Comparison of ENCODE assay signal across 1 cellular context in the genomic region with DNA sequence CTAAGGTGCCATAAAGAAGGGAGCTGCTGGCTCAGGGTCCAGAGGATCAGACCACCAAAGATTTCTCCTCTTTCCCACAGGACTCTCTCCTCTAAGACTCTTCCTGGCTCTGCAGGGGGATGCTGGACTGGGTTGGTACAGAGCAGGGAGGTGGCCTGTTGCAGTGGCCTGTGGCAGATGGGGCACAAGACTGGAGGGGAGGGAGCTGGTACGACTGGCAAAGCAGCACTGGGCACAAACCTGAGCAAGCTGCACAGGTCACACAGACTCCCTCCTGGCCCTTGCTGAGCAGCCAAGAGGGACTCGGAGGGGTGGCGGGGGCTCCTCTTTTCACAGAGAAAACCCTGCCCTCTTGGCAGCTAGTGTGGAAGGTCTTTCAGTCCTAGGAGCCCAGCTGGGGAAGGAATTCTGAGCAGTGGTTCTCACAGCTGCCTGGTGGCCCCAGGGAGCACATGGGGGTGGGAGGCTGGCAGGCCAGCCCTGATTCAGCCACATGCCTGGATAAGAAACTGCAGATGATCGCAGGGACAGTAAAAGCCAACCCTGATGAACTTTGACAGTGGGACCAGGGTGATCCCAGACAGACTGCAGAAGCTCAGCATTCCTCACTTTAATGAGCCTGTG.
TF ChIP-seq lines count a peak whose summit lies in the region.

No MANE protein-coding gene starts in this region.

TF ChIP-seq in H1, 55 proteins besides CTCF, POLR2A, EP300 and RAD21:
- TF ChIP-seq, protein P1, sequence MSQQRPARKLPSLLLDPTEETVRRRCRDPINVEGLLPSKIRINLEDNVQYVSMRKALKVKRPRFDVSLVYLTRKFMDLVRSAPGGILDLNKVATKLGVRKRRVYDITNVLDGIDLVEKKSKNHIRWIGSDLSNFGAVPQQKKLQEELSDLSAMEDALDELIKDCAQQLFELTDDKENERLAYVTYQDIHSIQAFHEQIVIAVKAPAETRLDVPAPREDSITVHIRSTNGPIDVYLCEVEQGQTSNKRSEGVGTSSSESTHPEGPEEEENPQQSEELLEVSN (IDR thresholded peaks at IDR 0.05) = 0 out of 2 replicates have a peak, but pooled peaks have one; percentile 19
- TF ChIP-seq BCL11A (IDR thresholded peaks at IDR 0.05; ENCODE audit: low read depth in 2 of 2, low read length in 2 of 2) = no peak
TF ChIP-seq in H1: peak in this region for 1.
